11 cellular contexts compared by ENCODE assay signal in genomic region chr18:13244135-13244534, GRCh38. TPM values are rescaled to one million over a fixed set of nuclear protein-coding genes. Genes with fewer than 3 reads are reported as not detected.
"Had no signal": no experiment of that assay in that cellular context is flagged by ENCODE, and none has a peak within 500 bp of the region (broad histone marks: within the 10 kb centered on the region; RNA-seq: fewer than 3 reads in every experiment).

No MANE protein-coding gene starts in this region.

- H2AFZ ChIP-seq: GM23248, GM23338 had no signal

- FAIRE-seq: H1, H54 had no signal

- H3K4me1 Mint-ChIP-seq: GM23338 had no signal

- H3K9me3 Mint-ChIP-seq: GM23338 had no signal

- H3K27ac ChIP-seq: GM23248 had no signal

- H3K4me2 ChIP-seq: GM23338 had no signal

- DNase-seq: GM23248, GOT3, H7, HCEC 1CT, HFFc6 had no signal

- ATAC-seq: GM23338, HCT116 had no signal

- H3K4me3 Mint-ChIP-seq: GM23338, H9, HFFc6 had no signal

- H3K4me3 ChIP-seq: GM23248, GM23338, HAP-1 had no signal

- H3K9me3 ChIP-seq: HAP-1 had no signal

- H3K36me3 ChIP-seq: HAP-1 had no signal

- H3K9ac ChIP-seq: GM23248 had no signal

- H3K27ac Mint-ChIP-seq: GM23338, H9, HFFc6 had no signal

RNA-seq across cellular contexts. Expression of gene LDLRAD4, which starts 25.6 kb away (rescaled TPM):
- total RNA-seq: GM23248, HFFc6 had no signal
- polyA plus RNA-seq: GM23248 had no signal
